ENCODE assay signal across 8 cellular contexts in genomic region chr20:23441850-23442313, GRCh38. TPM values are rescaled to one million over a fixed set of nuclear protein-coding genes. Genes with fewer than 3 reads are reported as not detected.
DNase-seq lines count a peak whose midpoint lies in the region; ATAC-seq and TF ChIP-seq lines count a peak whose summit lies in the region.

No MANE protein-coding gene starts in this region.

- H3K9me3 ChIP-seq in colonic mucosa (no peaks in the 10 kb centered on the region), liver (ENCODE audit: control insufficient read depth in 4 of 4, low read length in 3 of 4) (no peaks in the 10 kb centered on the region)

- peak; percentile 83 for ATAC-seq in HG02885 (IDR thresholded peaks at IDR 0.05; ENCODE audit: poor library complexity, unreplicated experiment)

- peak; percentile 77 to 84 for TF ChIP-seq RAD21 in liver (IDR thresholded peaks at IDR 0.05)

- H3K4me1 ChIP-seq in colonic mucosa, result no peaks in the 10 kb centered on the region
- H3K4me1 ChIP-seq in liver (ENCODE audit: control insufficient read depth in 4 of 4, insufficient read depth in 4 of 4, low read length in 3 of 4), result peaks cover 0 to under 1% (median under 1%) of the 10 kb centered on the region in 4 donors

- H3K9ac ChIP-seq in colonic mucosa (ENCODE audit: low read depth in 2 of 2, low read length in 2 of 2) (no peak overlapping the region), liver (ENCODE audit: low read depth in 1 of 2, low read length in 2 of 2) (no peak overlapping the region)

- no peaks in the 10 kb centered on the region for H3K27me3 ChIP-seq in colonic mucosa
- no peaks in the 10 kb centered on the region for H3K27me3 ChIP-seq in liver (ENCODE audit: control insufficient read depth in 4 of 4, insufficient read depth in 4 of 4, low read length in 3 of 4)

- H3K4me3 ChIP-seq in colonic mucosa (no peak overlapping the region), liver (ENCODE audit: low read depth in 1 of 3, low read length in 3 of 3) (no peak overlapping the region)

- TF ChIP-seq CTCF in colonic mucosa (IDR thresholded peaks at IDR 0.05) (peak; percentile 77), liver (IDR thresholded peaks at IDR 0.05; ENCODE audit: low read depth, low read length, missing input control) (peak; percentile 87)

- intact Hi-C loops in colonic mucosa (cut with DNase I), result loop anchor here (5.0 kb wide), 1 partner anchor 165 kb away; the partner anchor contains the start of gene CST9

- peak; percentile 76 for DNase-seq in NCI-H2196 (lab: John Stamatoyannopoulos, UW; ENCODE audit: unreplicated experiment)
- DNase-seq in NCI-H2196 treated with DMSO at 0.1 percent for 48 hours (lab: John Stamatoyannopoulos, UW; ENCODE audit: unreplicated experiment), result no peak
- peak; percentile 87 for DNase-seq in NCI-H2227 (lab: John Stamatoyannopoulos, UW; ENCODE audit: unreplicated experiment)
- peak; percentile 53 for DNase-seq in activated CD4-positive, CD25-positive, alpha-beta regulatory T cell treated with anti-CD3 and anti-CD28 coated beads, Interleukin-2, amount 50 U/mL, for 72 hours
- DNase-seq in colonic mucosa, result peak; percentile 73
- DNase-seq in stimulated activated CD4-positive, alpha-beta T cell treated with anti-CD3 and anti-CD28 coated beads, TNF-alpha, amount 100 ng/mL, for 48 hours (ENCODE audit: low read depth in 3 of 3), result peak; percentile 31 to 45 (median 39)

- no peaks in the 10 kb centered on the region for H3K36me3 ChIP-seq in colonic mucosa
- H3K36me3 ChIP-seq in liver (ENCODE audit: control insufficient read depth in 4 of 4, insufficient read depth in 3 of 4, low read depth in 1 of 4, low read length in 3 of 4), result no peaks in the 10 kb centered on the region

- no peak overlapping the region for H3K27ac ChIP-seq in colonic mucosa
- H3K27ac ChIP-seq in liver (ENCODE audit: low read depth in 1 of 2, low read length in 2 of 2), result no peak overlapping the region

- 15% methylated on average over 8 of the region's 8 CpGs for WGBS in liver

TF ChIP-seq in liver, 16 proteins besides CTCF, POLR2A, EP300 and RAD21:
- TF ChIP-seq TAF1 (conservative IDR thresholded peaks at IDR 0.05) (no peak), EGR1 (IDR thresholded peaks at IDR 0.05; ENCODE audit: low read depth in 2 of 2) (no peak)

RNA-seq across cellular contexts. Expression of gene CSTL1, which starts 2.4 kb away (rescaled TPM):
- not detected for total RNA-seq in colonic mucosa
- not detected for total RNA-seq in liver
- not detected for polyA plus RNA-seq in liver

RNA-seq across cellular contexts. Expression of gene CST11, which starts 10.8 kb away (rescaled TPM):
- not detected for total RNA-seq in colonic mucosa
- not detected for total RNA-seq in liver
- not detected for polyA plus RNA-seq in liver

RNA-seq across cellular contexts. Expression of gene NAPB, which starts 20.6 kb away (rescaled TPM):
- total RNA-seq in colonic mucosa (1 to 10 TPM; 7.5 to 8.4 TPM), liver (10 to 100 TPM in 1 of 2 donors, 1 to 10 TPM in 1; 6.1 to 10.6 TPM)
- 1 to 10 TPM; 2.4 to 2.9 TPM for polyA plus RNA-seq in liver

RNA-seq across cellular contexts. Expression of gene CST8, which starts 49.0 kb away (rescaled TPM):
- total RNA-seq in colonic mucosa (not detected), liver (not detected)
- polyA plus RNA-seq in liver, result not detected
